1 cellular context compared by ENCODE assay signal in genomic region chr16:87671221-87671620, GRCh38.
TF ChIP-seq lines count a peak whose summit lies in the region.

No MANE protein-coding gene starts in this region.

TF ChIP-seq in HepG2, 621 proteins besides CTCF, POLR2A, EP300 and RAD21 (continued from another document):
- TF ChIP-seq, protein P1, sequence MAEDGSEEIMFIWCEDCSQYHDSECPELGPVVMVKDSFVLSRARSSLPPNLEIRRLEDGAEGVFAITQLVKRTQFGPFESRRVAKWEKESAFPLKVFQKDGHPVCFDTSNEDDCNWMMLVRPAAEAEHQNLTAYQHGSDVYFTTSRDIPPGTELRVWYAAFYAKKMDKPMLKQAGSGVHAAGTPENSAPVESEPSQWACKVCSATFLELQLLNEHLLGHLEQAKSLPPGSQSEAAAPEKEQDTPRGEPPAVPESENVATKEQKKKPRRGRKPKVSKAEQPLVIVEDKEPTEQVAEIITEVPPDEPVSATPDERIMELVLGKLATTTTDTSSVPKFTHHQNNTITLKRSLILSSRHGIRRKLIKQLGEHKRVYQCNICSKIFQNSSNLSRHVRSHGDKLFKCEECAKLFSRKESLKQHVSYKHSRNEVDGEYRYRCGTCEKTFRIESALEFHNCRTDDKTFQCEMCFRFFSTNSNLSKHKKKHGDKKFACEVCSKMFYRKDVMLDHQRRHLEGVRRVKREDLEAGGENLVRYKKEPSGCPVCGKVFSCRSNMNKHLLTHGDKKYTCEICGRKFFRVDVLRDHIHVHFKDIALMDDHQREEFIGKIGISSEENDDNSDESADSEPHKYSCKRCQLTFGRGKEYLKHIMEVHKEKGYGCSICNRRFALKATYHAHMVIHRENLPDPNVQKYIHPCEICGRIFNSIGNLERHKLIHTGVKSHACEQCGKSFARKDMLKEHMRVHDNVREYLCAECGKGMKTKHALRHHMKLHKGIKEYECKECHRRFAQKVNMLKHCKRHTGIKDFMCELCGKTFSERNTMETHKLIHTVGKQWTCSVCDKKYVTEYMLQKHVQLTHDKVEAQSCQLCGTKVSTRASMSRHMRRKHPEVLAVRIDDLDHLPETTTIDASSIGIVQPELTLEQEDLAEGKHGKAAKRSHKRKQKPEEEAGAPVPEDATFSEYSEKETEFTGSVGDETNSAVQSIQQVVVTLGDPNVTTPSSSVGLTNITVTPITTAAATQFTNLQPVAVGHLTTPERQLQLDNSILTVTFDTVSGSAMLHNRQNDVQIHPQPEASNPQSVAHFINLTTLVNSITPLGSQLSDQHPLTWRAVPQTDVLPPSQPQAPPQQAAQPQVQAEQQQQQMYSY (CRISPR knock-in tag; IDR thresholded peaks at IDR 0.05), result no peak
- no peak for TF ChIP-seq ZNF232 (CRISPR knock-in tag; IDR thresholded peaks at IDR 0.05; ENCODE audit: borderline replicate concordance)
- TF ChIP-seq NFATC3 (CRISPR knock-in tag; IDR thresholded peaks at IDR 0.05), result no peak
- no peak for TF ChIP-seq GPBP1L1 (CRISPR knock-in tag; IDR thresholded peaks at IDR 0.05)
- TF ChIP-seq ZNF143 (CRISPR knock-in tag; IDR thresholded peaks at IDR 0.05), result no peak
